30 cellular contexts compared by ENCODE assay signal in the genomic region with DNA sequence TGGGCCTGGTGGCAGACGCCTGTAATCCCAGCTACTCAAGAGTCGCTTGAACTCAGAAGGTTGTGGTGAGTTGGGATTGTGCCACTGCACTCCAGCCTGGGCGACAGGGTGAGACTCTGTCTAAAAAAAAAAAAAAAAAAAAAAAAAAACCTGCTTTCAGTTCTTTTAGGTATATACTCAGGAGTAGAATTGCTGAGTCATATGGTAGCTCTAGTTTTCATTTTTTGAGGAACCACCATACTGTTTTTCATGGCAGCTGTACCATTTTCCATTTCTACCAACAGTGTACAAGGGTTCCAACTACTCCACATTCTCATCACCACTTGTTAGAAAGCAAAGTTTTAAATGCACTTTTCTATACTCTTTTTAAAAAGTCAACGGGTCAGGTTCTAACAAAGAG.
"Had no signal": no experiment of that assay in that cellular context is flagged by ENCODE, and none has a peak within 500 bp of the region (broad histone marks: within the 10 kb centered on the region; RNA-seq: fewer than 3 reads in every experiment).

No MANE protein-coding gene starts in this region.

- ATAC-seq: activated CD4-positive, CD25-positive, alpha-beta regulatory T cell treated with anti-CD3 and anti-CD28 coated beads, Interleukin-2, amount 50 U/mL, for 24 hours; left lung; mucosa of descending colon; natural killer cell treated with Interleukin-12 subunit alpha and Interleukin-12 subunit beta and Interleukin-15 and Interleukin-18, amount 100 ng/mL, for 72 hours; sciatic nerve; upper lobe of right lung had no signal

- H3K27me3 ChIP-seq: esophagus squamous epithelium, left lung, suprapubic skin, tibial artery, upper lobe of right lung had no signal

- H3K36me3 Mint-ChIP-seq: activated naive CD8-positive, alpha-beta T cell had no signal

- H3K4me3 Mint-ChIP-seq: activated naive CD8-positive, alpha-beta T cell; natural killer cell treated with Interleukin-12 subunit alpha and Interleukin-12 subunit beta and Interleukin-15 and Interleukin-18, amount 100 ng/mL, for 72 hours had no signal

- FAIRE-seq: bronchial epithelial cell, colon, endometrium, frontal cortex, islet of Langerhans had no signal

- H3K4me3 ChIP-seq: esophagus squamous epithelium, left lung, mucosa of descending colon, skin epidermis, suprapubic skin, tibial artery, upper lobe of right lung had no signal

- H3K36me3 ChIP-seq: esophagus squamous epithelium, left lung, suprapubic skin, tibial artery, upper lobe of right lung, WERI-Rb-1 had no signal

- H3K4me1 ChIP-seq: esophagus squamous epithelium, left lung, suprapubic skin, upper lobe of right lung had no signal

- H3K9me3 ChIP-seq: esophagus squamous epithelium, left lung, mucosa of descending colon, suprapubic skin, tibial artery, upper lobe of right lung had no signal

- H3K27ac Mint-ChIP-seq: activated naive CD8-positive, alpha-beta T cell; natural killer cell treated with Interleukin-12 subunit alpha and Interleukin-12 subunit beta and Interleukin-15 and Interleukin-18, amount 100 ng/mL, for 72 hours had no signal

- H3K27ac ChIP-seq: epithelial cell of prostate, esophagus squamous epithelium, left lung, skin epidermis, suprapubic skin, tibial artery, upper lobe of right lung, WERI-Rb-1 had no signal

- DNase-seq: activated CD4-positive, alpha-beta T cell treated with anti-CD3 and anti-CD28 coated beads for 48 hours; activated CD4-positive, alpha-beta T cell treated with anti-CD3 and anti-CD28 coated beads, Interleukin-2, amount 50 U/mL, for 48 hours; activated CD8-positive, alpha-beta memory T cell treated with anti-CD3 and anti-CD28 coated beads for 24 hours; activated effector memory CD4-positive, alpha-beta T cell treated with Interleukin-2 at 50 U/mL for 16 hours; activated naive CD4-positive, alpha-beta T cell treated with Interleukin-2 at 50 U/mL for 16 hours; anterior cingulate cortex; effector CD8-positive, alpha-beta T cell; esophagus squamous epithelium; glutamatergic neuron; left lung; mucosa of descending colon; stimulated activated CD4-positive, alpha-beta T cell treated with anti-CD3 and anti-CD28 coated beads, Interleukin-12 subunit alpha, Interleukin-12 subunit beta, amount 100 ng/mL, for 4 hours; stimulated activated CD4-positive, alpha-beta T cell treated with anti-CD3 and anti-CD28 coated beads, Interleukin-4, amount 100 ng/mL, for 4 hours; stimulated activated CD8-positive, alpha-beta memory T cell treated with anti-CD3 and anti-CD28 coated beads, Interleukin-4, amount 100 ng/mL, for 48 hours; stimulated activated naive CD4-positive, alpha-beta T cell; tibial artery; upper lobe of right lung; WERI-Rb-1 had no signal
